Comparison of ENCODE assay signal across 12 cellular contexts in the genomic region with DNA sequence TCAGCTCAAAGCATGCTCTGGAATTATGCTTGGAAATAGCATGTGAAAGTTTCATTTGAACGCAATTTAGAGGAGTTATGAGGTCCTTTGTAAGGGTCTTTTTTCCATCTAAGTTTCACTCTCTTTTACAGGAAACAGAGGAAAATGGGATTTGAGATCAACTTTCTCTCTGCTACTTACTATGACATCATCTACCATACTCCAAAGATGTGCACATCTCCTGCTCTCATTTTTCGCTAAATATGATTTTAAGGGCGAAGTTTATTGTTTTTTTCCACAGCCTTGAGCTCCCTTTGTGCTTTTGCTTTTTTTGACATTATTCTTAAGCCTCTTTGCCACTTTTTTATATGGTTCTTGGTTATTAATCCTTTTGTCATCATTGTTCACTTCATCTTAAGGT.
A peak's percentile ranks its signal among the peaks of the same experiment; 100 is the strongest.
DNase-seq lines count a peak whose midpoint lies in the region; ATAC-seq and TF ChIP-seq lines count a peak whose summit lies in the region.
"Had no signal": no experiment of that assay in that cellular context is flagged by ENCODE, and none has a peak within 500 bp of the region (broad histone marks: within the 10 kb centered on the region; RNA-seq: fewer than 3 reads in every experiment).

No MANE protein-coding gene starts in this region.

- ATAC-seq in GM23338 (no peak), HG03095 (IDR thresholded peaks at IDR 0.05; ENCODE audit: unreplicated experiment) (no peak)

- H3K4me2 ChIP-seq in GM23338 (no peak overlapping the region), Karpas-422 (ENCODE audit: low read depth, low read length, poor library complexity, severe bottlenecking) (no peak overlapping the region), smooth muscle cell (no peak overlapping the region)

- H3K27ac Mint-ChIP-seq in GM23338 (no peak overlapping the region), neural crest cell (ENCODE audit: unreplicated experiment) (peak overlapping the region; percentile 23)

- 82% methylated on average over 3 of the region's 3 CpGs for WGBS in smooth muscle cell (ENCODE audit: low lambda C conversion rate)

- H3K79me2 ChIP-seq in GM23338 (replicated peaks; ENCODE audit: insufficient read depth) = no peaks in the 10 kb centered on the region
- no peaks in the 10 kb centered on the region for H3K79me2 ChIP-seq in Karpas-422 (ENCODE audit: low read length)
- H3K79me2 ChIP-seq in smooth muscle cell (ENCODE audit: low read depth) = no peaks in the 10 kb centered on the region

- H2AFZ ChIP-seq in GM23338 (peak overlapping the region; percentile 29; the same call in 1 of the 2 replicates), Karpas-422 (ENCODE audit: low read length) (no peak overlapping the region), smooth muscle cell (ENCODE audit: low read depth) (peak overlapping the region; percentile 49)

- H3K36me3 ChIP-seq in GM23338 (ENCODE audit: insufficient read depth) = no peaks in the 10 kb centered on the region
- no peaks in the 10 kb centered on the region for H3K36me3 ChIP-seq in Karpas-422 (ENCODE audit: insufficient read depth, low read length)
- H3K36me3 ChIP-seq in smooth muscle cell (ENCODE audit: low read depth) = no peaks in the 10 kb centered on the region
- H3K36me3 ChIP-seq: BE2C had no signal

- H4K20me1 ChIP-seq in GM23338 (replicated peaks; ENCODE audit: insufficient read depth) (no peaks in the 10 kb centered on the region), Karpas-422 (ENCODE audit: insufficient read depth, low read depth, low read length) (no peaks in the 10 kb centered on the region), smooth muscle cell (ENCODE audit: low read depth) (no peaks in the 10 kb centered on the region)

- DNase-seq in GM23338 (ENCODE audit: low spot score) (no peak), Karpas-422 (peak; percentile 20), neural crest cell (ENCODE audit: low read depth, low spot score) (no peak), smooth muscle cell (lab: John Stamatoyannopoulos, UW; ENCODE audit: unreplicated experiment) (no peak), DMS53 (lab: John Stamatoyannopoulos, UW) (no peak), AG20443 (ENCODE audit: low spot score) (no peak)
- DNase-seq: BE2C; CD4-positive, alpha-beta memory T cell; DMS79 treated with DMSO at 0.1 percent for 48 hours; EL had no signal

- H3K9me3 ChIP-seq in Karpas-422 (ENCODE audit: low read length) (no peaks in the 10 kb centered on the region), smooth muscle cell (replicated peaks; ENCODE audit: low read depth) (no peaks in the 10 kb centered on the region)
- H3K9me3 ChIP-seq: BE2C had no signal

- H3K9me3 Mint-ChIP-seq in GM23338 = no peaks in the 10 kb centered on the region
- H3K9me3 Mint-ChIP-seq in neural crest cell = no peaks in the 10 kb centered on the region

- H3K4me3 Mint-ChIP-seq in GM23338 (no peak overlapping the region), neural crest cell (no peak overlapping the region)
- H3K4me3 Mint-ChIP-seq: CD4-positive, alpha-beta memory T cell had no signal

- no peak overlapping the region for H3K27ac ChIP-seq in GM23338 (ENCODE audit: low read depth)
- H3K27ac ChIP-seq in Karpas-422 (ENCODE audit: low read length) = no peak overlapping the region
- no peak overlapping the region for H3K27ac ChIP-seq in smooth muscle cell (ENCODE audit: low read depth)
- H3K27ac ChIP-seq: C4-2B had no signal

- H3K9ac ChIP-seq in Karpas-422 (ENCODE audit: low read length) (no peak overlapping the region), smooth muscle cell (ENCODE audit: low read depth) (no peak overlapping the region)

- H3K4me3 ChIP-seq in GM23338 (no peak overlapping the region), Karpas-422 (ENCODE audit: low read length) (no peak overlapping the region), smooth muscle cell (no peak overlapping the region)

- H3K9me2 ChIP-seq in GM23338 (ENCODE audit: insufficient read depth) = no peaks in the 10 kb centered on the region
- H3K9me2 ChIP-seq in Karpas-422 (replicated peaks; ENCODE audit: insufficient read depth, low read length) = no peaks in the 10 kb centered on the region

- H3F3A ChIP-seq in GM23338 (replicated peaks; ENCODE audit: low read depth) = no peaks in the 10 kb centered on the region
- H3F3A ChIP-seq in smooth muscle cell (ENCODE audit: low read depth) = no peaks in the 10 kb centered on the region

- H3K27me3 Mint-ChIP-seq in GM23338 (ENCODE audit: insufficient read depth, low read depth, poor library complexity) = no peaks in the 10 kb centered on the region
- peaks cover 8% of the 10 kb centered on the region for H3K27me3 Mint-ChIP-seq in neural crest cell (ENCODE audit: low read depth)

- H3K27me3 ChIP-seq in GM23338 (ENCODE audit: insufficient read depth) (no peaks in the 10 kb centered on the region), Karpas-422 (ENCODE audit: low read length) (no peaks in the 10 kb centered on the region), smooth muscle cell (ENCODE audit: low read depth) (no peaks in the 10 kb centered on the region)
- H3K27me3 ChIP-seq: BE2C had no signal

- no peaks in the 10 kb centered on the region for H3K36me3 Mint-ChIP-seq in GM23338 (ENCODE audit: low read depth)
- H3K36me3 Mint-ChIP-seq in neural crest cell (ENCODE audit: low read depth) = no peaks in the 10 kb centered on the region
- H3K36me3 Mint-ChIP-seq: CD4-positive, alpha-beta memory T cell had no signal

- H3K4me1 ChIP-seq in GM23338 (ENCODE audit: insufficient read depth) (no peaks in the 10 kb centered on the region), Karpas-422 (ENCODE audit: low read length) (no peaks in the 10 kb centered on the region), smooth muscle cell (ENCODE audit: low read depth) (no peaks in the 10 kb centered on the region)
- H3K4me1 ChIP-seq: BE2C had no signal

- H3K4me1 Mint-ChIP-seq in GM23338 = peaks cover 3% of the 10 kb centered on the region; the same call in 1 of the 3 replicates
- H3K4me1 Mint-ChIP-seq in neural crest cell = no peaks in the 10 kb centered on the region
- H3K4me1 Mint-ChIP-seq: CD4-positive, alpha-beta memory T cell had no signal

- no peak for TF ChIP-seq CTCF in GM23338 (conservative IDR thresholded peaks at IDR 0.05; ENCODE audit: low read depth in 2 of 2)
- TF ChIP-seq CTCF in neural crest cell (conservative IDR thresholded peaks at IDR 0.05) = no peak
- TF ChIP-seq CTCF in smooth muscle cell (IDR thresholded peaks at IDR 0.05; ENCODE audit: borderline replicate concordance, insufficient read depth, poor library complexity, severe bottlenecking) = no peak

TF ChIP-seq in GM23338, 12 proteins besides CTCF, POLR2A, EP300 and RAD21:
- TF ChIP-seq STAT1 (IDR thresholded peaks at IDR 0.05; ENCODE audit: unreplicated experiment) (no peak), EZH2phosphoT487 (IDR thresholded peaks at IDR 0.05; ENCODE audit: unreplicated experiment) (no peak), EZH2 (IDR thresholded peaks at IDR 0.05; ENCODE audit: low read depth, unreplicated experiment) (no peak)
